ENCODE assay signal across 1 cellular context in the genomic region with DNA sequence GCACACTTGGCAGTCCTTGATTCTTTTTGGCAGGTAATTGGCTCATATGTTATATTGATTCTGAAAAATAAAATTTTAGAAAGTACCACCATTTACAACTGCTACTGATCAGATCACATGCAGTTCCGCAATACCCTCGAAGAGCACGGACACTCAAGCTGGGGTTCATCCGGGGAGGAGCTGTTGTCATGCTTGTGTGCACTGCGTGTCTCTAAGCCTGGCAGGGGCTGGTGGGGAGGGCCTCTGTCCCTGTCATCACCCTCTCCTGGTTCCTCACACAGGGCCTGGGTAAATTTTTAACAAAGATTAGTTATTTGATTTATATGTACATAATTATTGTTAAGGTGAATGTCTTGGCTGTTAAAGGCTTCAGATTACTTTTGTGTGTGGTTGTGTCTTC.
TF ChIP-seq lines count a peak whose summit lies in the region.

No MANE protein-coding gene starts in this region.

TF ChIP-seq in IMR-90, 13 proteins besides CTCF, POLR2A, EP300 and RAD21 (continued from another document):
- TF ChIP-seq BHLHE40 (IDR thresholded peaks at IDR 0.05; ENCODE audit: low read depth, low read length) (no peak), FOS (IDR thresholded peaks at IDR 0.05; ENCODE audit: low read depth, low read length) (no peak), MAZ (IDR thresholded peaks at IDR 0.05; ENCODE audit: borderline replicate concordance, low read depth, low read length) (no peak), SMC3 (IDR thresholded peaks at IDR 0.05; ENCODE audit: low read depth, low read length) (no peak), NFE2L2 (IDR thresholded peaks at IDR 0.05; ENCODE audit: low read depth, low read length) (no peak), RCOR1 (IDR thresholded peaks at IDR 0.05; ENCODE audit: insufficient replicate concordance, low read length) (no peak), RFX5 (IDR thresholded peaks at IDR 0.05; ENCODE audit: low read depth, low read length) (no peak), MAFK (IDR thresholded peaks at IDR 0.05; ENCODE audit: low read depth, low read length) (no peak), CHD1 (IDR thresholded peaks at IDR 0.05; ENCODE audit: low read depth, low read length) (no peak)
- TF ChIP-seq, protein P1, sequence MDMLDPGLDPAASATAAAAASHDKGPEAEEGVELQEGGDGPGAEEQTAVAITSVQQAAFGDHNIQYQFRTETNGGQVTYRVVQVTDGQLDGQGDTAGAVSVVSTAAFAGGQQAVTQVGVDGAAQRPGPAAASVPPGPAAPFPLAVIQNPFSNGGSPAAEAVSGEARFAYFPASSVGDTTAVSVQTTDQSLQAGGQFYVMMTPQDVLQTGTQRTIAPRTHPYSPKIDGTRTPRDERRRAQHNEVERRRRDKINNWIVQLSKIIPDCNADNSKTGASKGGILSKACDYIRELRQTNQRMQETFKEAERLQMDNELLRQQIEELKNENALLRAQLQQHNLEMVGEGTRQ (IDR thresholded peaks at IDR 0.05; ENCODE audit: low read depth, low read length) = no peak
- TF ChIP-seq, protein P2, sequence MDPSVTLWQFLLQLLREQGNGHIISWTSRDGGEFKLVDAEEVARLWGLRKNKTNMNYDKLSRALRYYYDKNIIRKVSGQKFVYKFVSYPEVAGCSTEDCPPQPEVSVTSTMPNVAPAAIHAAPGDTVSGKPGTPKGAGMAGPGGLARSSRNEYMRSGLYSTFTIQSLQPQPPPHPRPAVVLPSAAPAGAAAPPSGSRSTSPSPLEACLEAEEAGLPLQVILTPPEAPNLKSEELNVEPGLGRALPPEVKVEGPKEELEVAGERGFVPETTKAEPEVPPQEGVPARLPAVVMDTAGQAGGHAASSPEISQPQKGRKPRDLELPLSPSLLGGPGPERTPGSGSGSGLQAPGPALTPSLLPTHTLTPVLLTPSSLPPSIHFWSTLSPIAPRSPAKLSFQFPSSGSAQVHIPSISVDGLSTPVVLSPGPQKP (IDR thresholded peaks at IDR 0.05; ENCODE audit: borderline replicate concordance, low read depth, low read length) = no peak
